ENCODE assay signal across 10 cellular contexts in the genomic region with DNA sequence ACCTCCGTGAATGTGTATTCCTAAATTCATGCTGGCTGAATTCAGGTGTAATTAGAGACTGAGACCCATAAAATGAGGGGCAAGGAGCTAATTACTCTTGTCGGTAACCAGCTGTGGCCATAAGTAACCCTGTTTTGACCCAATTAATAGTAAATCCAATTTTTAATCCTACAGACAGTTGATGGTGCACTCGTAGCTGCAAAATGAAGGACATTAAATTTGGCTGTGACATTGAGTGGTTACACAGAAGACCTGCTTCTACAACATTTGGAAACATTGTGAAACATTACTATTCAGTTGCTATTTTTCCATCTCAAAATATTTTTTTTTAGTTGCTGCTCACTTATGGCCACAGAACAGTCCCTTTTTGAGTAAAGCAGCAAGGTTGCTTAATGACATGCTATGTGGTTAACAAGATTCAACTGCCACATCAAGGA. TPM values are rescaled to one million over a fixed set of nuclear protein-coding genes. Genes with fewer than 3 reads are reported as not detected.
DNase-seq lines count a peak whose midpoint lies in the region; ATAC-seq, FAIRE-seq and TF ChIP-seq lines count a peak whose summit lies in the region.
"Had no signal": no experiment of that assay in that cellular context is flagged by ENCODE, and none has a peak within 500 bp of the region (broad histone marks: within the 10 kb centered on the region; RNA-seq: fewer than 3 reads in every experiment).

No MANE protein-coding gene starts in this region.

- in situ Hi-C loops in transverse colon (cut with MboI; ENCODE audit: low pct_ligation_motif_present in 1 of 4, low pct_unique_long_range_greater_than_20kb in 1 of 4, low sequenced_read_pairs in 3 of 4): no loop called here

- CTCF ChIA-PET in T-cell (lab: Charles Lee): interaction anchor here in 1 of 2 donors (0.6 to 1.6 kb wide), 5 partner anchors 10 to 137 kb away, joined by 3 to 5 read pairs (median 4); no protein-coding TSS in a partner anchor

- intact Hi-C loops in kidney (cut with DNase I) (no loop called here), transverse colon (cut with DNase I; ENCODE audit: low total_unique reads) (no loop called here)

- H3K4me1 ChIP-seq in kidney (ENCODE audit: control insufficient read depth in 1 of 2, insufficient read depth in 1 of 2, low read depth in 1 of 2, low read length in 2 of 2): peaks cover 12 to 24% of the 10 kb centered on the region in 2 donors
- peaks cover 31 to 99% (median 75%) of the 10 kb centered on the region in 4 donors for H3K4me1 ChIP-seq in transverse colon

- no peak for TF ChIP-seq POLR2A in transverse colon (IDR thresholded peaks at IDR 0.05)

- H3K4me3 ChIP-seq in kidney (ENCODE audit: low read length in 2 of 2) (peak overlapping the region; percentile 68 to 83), transverse colon (peak overlapping the region in 3 of 4 donors; percentile 9 to 44 (median 14))

- H3K9me3 Mint-ChIP-seq in activated T-cell treated with anti-CD3 and anti-CD28 coated beads, Interleukin-2, amount 50 U/mL, for 72 hours: no peaks in the 10 kb centered on the region
- no peaks in the 10 kb centered on the region for H3K9me3 Mint-ChIP-seq in T-cell

- peak overlapping the region; percentile 96 for H3K27ac Mint-ChIP-seq in activated T-cell treated with anti-CD3 and anti-CD28 coated beads, Interleukin-2, amount 50 U/mL, for 72 hours
- H3K27ac Mint-ChIP-seq in T-cell: peak overlapping the region; percentile 56 to 80

- FAIRE-seq in kidney (lab: Jason Lieb, UNC): no peak

- peak overlapping the region; percentile 67 to 74 for H3K9ac ChIP-seq in kidney (ENCODE audit: low read length in 2 of 2)

- no peaks in the 10 kb centered on the region for H3K36me3 ChIP-seq in kidney (ENCODE audit: control insufficient read depth in 1 of 2, insufficient read depth in 2 of 2, low read length in 2 of 2)
- H3K36me3 ChIP-seq in transverse colon: no peaks in the 10 kb centered on the region

- H3K4me3 Mint-ChIP-seq in activated T-cell treated with anti-CD3 and anti-CD28 coated beads, Interleukin-2, amount 50 U/mL, for 72 hours: peak overlapping the region; percentile 66 to 94
- peak overlapping the region; percentile 54 to 59 (median 55) for H3K4me3 Mint-ChIP-seq in T-cell

- no peaks in the 10 kb centered on the region for H3K27me3 Mint-ChIP-seq in activated T-cell treated with anti-CD3 and anti-CD28 coated beads, Interleukin-2, amount 50 U/mL, for 72 hours (ENCODE audit: low read depth)
- no peaks in the 10 kb centered on the region for H3K27me3 Mint-ChIP-seq in T-cell

- POLR2A ChIA-PET in T-cell (lab: Charles Lee): interaction anchor here (0.5 to 1.2 kb wide), 8 partner anchors 10 to 97 kb away, joined by 3 to 4 read pairs (median 3); no protein-coding TSS in a partner anchor

- H3K27ac ChIP-seq in kidney (ENCODE audit: low read depth in 2 of 2, low read length in 2 of 2) (peak overlapping the region; percentile 72 to 88), transverse colon (peak overlapping the region; percentile 88 to 91 (median 90))

- WGBS in transverse colon (ENCODE audit: low coverage in 1 of 2), 2 donors: 47 to 67% methylated on average over 2 to 3 of the region's 3 CpGs

- no peaks in the 10 kb centered on the region for H3K27me3 ChIP-seq in transverse colon

- TF ChIP-seq EP300 in transverse colon (IDR thresholded peaks at IDR 0.05; ENCODE audit: low read depth): no peak

- DNase-seq in activated T-cell treated with anti-CD3 and anti-CD28 coated beads, Interleukin-2, amount 50 U/mL, for 72 hours: no peak
- DNase-seq in activated T-cell treated with anti-CD3 and anti-CD28 coated beads for 4 hours (no peak), T-cell (no peak), kidney (no peak), transverse colon (no peak), foreskin melanocyte (no peak), NCI-H2171 treated with DMSO at 0.1 percent for 48 hours (lab: John Stamatoyannopoulos, UW) (no peak)
- DNase-seq: Caco-2; stimulated activated CD4-positive, alpha-beta T cell treated with anti-CD3 and anti-CD28 coated beads, Interleukin-1b, Interleukin-23, amount 100 ng/mL, for 48 hours had no signal

- peaks cover 5 to 24% of the 10 kb centered on the region in 2 donors for H3K36me3 Mint-ChIP-seq in activated T-cell treated with anti-CD3 and anti-CD28 coated beads, Interleukin-2, amount 50 U/mL, for 72 hours (ENCODE audit: insufficient read depth in 2 of 2)
- H3K36me3 Mint-ChIP-seq in T-cell: peaks cover 46% of the 10 kb centered on the region

- TF ChIP-seq CTCF in kidney (IDR thresholded peaks at IDR 0.05; ENCODE audit: borderline replicate concordance, extremely low read depth, insufficient read depth): no peak
- no peak for TF ChIP-seq CTCF in transverse colon (IDR thresholded peaks at IDR 0.05)

- ATAC-seq in activated T-cell treated with anti-CD3 and anti-CD28 coated beads, Interleukin-2, amount 50 U/mL, for 72 hours (replicated peaks in 1 of 2): peak; percentile 42 to 47
- ATAC-seq in T-cell (replicated peaks in 1 of 4) (no peak), HG02840 (IDR thresholded peaks at IDR 0.05; ENCODE audit: low FRiP score, unreplicated experiment) (no peak)

- no peaks in the 10 kb centered on the region for H3K9me3 ChIP-seq in kidney (ENCODE audit: control insufficient read depth in 1 of 2, low read length in 2 of 2)
- H3K9me3 ChIP-seq in transverse colon: no peaks in the 10 kb centered on the region
- H3K9me3 ChIP-seq: Caco-2 had no signal

- peaks cover 91% of the 10 kb centered on the region for H3K4me1 Mint-ChIP-seq in activated T-cell treated with anti-CD3 and anti-CD28 coated beads, Interleukin-2, amount 50 U/mL, for 72 hours (ENCODE audit: low read depth)
- peaks cover 91 to 93% (median 91%) of the 10 kb centered on the region in 3 donors for H3K4me1 Mint-ChIP-seq in T-cell

RNA-seq across cellular contexts. Expression of gene MBNL1, which starts 33.0 kb away (rescaled TPM):
- total RNA-seq in activated T-cell treated with anti-CD3 and anti-CD28 coated beads, Interleukin-2, amount 50 U/mL, for 72 hours: 100 to 1,000 TPM; 299 to 323 TPM
- 100 to 1,000 TPM; 408 to 705 (median 423) TPM for total RNA-seq in T-cell
- total RNA-seq in kidney: 167 TPM
- 22.0 TPM for polyA plus RNA-seq in kidney (ENCODE audit: insufficient read depth, low read depth, low replicate concordance)
- 100 to 1,000 TPM; 232 to 658 (median 509) TPM for total RNA-seq in transverse colon

Comparison
In these comparisons a context has a peak if more than half of its experiments do, and no peak if none do; other contexts are left out.
1. ATAC-seq: peak in activated T-cell treated with anti-CD3 and anti-CD28 coated beads, Interleukin-2, amount 50 U/mL, for 72 hours (2 of 2); none in T-cell (0 of 4) and HG02840 (single experiment).